ENCODE assay signal across 1 cellular context in the genomic region with DNA sequence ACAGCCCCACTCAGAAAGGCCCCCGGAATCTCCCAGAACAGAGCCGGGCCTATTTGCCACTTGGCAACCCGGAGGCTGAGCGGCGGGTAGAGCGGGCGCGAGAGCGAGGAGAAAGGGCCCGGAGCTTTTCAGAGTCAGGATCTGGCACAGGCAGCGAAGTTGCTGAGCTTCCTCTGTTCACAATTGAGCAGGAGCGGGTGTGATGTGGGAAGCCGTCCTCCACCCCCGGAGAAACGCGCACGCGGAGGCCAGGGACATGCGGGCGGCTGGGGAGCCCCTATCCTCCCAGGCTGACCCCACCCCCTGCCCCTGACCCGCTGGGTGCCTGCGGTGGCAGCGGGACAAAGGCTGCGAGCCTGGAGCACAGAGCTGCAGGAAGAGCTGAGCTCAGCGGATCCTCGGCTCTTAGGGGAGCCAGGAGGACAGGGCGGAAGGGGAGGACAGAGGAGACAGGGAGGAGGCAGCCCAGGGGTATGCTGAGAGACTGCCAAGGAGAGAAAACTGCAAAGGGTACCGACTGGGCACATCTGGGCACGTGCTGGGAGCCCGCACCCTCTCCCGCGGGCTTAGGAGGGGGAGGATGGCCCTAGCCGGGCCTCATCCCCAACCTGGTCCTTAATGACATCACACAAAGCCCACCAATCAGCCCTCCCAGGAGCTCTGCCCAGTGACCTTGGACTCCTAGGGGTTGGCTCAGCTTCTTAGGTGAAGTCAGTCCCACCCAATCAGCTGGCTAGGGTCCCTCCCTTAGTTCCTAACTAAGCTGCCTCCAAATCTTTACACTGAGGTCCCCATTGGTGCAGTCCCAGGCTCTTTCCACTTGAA.
TF ChIP-seq lines count a peak whose summit lies in the region.

No MANE protein-coding gene starts in this region.

TF ChIP-seq in GM23338, 12 proteins besides CTCF, POLR2A, EP300 and RAD21 (continued from another document):
- TF ChIP-seq, protein P1, sequence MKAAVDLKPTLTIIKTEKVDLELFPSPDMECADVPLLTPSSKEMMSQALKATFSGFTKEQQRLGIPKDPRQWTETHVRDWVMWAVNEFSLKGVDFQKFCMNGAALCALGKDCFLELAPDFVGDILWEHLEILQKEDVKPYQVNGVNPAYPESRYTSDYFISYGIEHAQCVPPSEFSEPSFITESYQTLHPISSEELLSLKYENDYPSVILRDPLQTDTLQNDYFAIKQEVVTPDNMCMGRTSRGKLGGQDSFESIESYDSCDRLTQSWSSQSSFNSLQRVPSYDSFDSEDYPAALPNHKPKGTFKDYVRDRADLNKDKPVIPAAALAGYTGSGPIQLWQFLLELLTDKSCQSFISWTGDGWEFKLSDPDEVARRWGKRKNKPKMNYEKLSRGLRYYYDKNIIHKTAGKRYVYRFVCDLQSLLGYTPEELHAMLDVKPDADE (IDR thresholded peaks at IDR 0.05), result no peak
- TF ChIP-seq STAT1 (IDR thresholded peaks at IDR 0.05; ENCODE audit: unreplicated experiment) (no peak), EZH2 (IDR thresholded peaks at IDR 0.05; ENCODE audit: low read depth, unreplicated experiment) (no peak)
- TF ChIP-seq, protein P2, sequence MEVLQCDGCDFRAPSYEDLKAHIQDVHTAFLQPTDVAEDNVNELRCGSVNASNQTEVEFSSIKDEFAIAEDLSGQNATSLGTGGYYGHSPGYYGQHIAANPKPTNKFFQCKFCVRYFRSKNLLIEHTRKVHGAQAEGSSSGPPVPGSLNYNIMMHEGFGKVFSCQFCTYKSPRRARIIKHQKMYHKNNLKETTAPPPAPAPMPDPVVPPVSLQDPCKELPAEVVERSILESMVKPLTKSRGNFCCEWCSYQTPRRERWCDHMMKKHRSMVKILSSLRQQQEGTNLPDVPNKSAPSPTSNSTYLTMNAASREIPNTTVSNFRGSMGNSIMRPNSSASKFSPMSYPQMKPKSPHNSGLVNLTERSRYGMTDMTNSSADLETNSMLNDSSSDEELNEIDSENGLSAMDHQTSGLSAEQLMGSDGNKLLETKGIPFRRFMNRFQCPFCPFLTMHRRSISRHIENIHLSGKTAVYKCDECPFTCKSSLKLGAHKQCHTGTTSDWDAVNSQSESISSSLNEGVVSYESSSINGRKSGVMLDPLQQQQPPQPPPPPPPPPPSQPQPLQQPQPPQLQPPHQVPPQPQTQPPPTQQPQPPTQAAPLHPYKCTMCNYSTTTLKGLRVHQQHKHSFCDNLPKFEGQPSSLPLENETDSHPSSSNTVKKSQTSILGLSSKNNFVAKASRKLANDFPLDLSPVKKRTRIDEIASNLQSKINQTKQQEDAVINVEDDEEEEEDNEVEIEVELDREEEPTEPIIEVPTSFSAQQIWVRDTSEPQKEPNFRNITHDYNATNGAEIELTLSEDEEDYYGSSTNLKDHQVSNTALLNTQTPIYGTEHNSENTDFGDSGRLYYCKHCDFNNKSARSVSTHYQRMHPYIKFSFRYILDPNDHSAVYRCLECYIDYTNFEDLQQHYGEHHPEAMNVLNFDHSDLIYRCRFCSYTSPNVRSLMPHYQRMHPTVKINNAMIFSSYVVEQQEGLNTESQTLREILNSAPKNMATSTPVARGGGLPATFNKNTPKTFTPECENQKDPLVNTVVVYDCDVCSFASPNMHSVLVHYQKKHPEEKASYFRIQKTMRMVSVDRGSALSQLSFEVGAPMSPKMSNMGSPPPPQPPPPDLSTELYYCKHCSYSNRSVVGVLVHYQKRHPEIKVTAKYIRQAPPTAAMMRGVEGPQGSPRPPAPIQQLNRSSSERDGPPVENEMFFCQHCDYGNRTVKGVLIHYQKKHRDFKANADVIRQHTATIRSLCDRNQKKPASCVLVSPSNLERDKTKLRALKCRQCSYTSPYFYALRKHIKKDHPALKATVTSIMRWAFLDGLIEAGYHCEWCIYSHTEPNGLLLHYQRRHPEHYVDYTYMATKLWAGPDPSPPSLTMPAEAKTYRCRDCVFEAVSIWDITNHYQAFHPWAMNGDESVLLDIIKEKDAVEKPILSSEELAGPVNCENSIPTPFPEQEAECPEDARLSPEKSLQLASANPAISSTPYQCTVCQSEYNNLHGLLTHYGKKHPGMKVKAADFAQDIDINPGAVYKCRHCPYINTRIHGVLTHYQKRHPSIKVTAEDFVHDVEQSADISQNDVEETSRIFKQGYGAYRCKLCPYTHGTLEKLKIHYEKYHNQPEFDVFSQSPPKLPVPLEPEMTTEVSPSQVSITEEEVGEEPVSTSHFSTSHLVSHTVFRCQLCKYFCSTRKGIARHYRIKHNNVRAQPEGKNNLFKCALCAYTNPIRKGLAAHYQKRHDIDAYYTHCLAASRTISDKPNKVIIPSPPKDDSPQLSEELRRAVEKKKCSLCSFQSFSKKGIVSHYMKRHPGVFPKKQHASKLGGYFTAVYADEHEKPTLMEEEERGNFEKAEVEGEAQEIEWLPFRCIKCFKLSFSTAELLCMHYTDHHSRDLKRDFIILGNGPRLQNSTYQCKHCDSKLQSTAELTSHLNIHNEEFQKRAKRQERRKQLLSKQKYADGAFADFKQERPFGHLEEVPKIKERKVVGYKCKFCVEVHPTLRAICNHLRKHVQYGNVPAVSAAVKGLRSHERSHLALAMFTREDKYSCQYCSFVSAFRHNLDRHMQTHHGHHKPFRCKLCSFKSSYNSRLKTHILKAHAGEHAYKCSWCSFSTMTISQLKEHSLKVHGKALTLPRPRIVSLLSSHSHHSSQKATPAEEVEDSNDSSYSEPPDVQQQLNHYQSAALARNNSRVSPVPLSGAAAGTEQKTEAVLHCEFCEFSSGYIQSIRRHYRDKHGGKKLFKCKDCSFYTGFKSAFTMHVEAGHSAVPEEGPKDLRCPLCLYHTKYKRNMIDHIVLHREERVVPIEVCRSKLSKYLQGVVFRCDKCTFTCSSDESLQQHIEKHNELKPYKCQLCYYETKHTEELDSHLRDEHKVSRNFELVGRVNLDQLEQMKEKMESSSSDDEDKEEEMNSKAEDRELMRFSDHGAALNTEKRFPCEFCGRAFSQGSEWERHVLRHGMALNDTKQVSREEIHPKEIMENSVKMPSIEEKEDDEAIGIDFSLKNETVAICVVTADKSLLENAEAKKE (CRISPR knock-in tag; IDR thresholded peaks at IDR 0.05), result no peak
- TF ChIP-seq, protein P3, sequence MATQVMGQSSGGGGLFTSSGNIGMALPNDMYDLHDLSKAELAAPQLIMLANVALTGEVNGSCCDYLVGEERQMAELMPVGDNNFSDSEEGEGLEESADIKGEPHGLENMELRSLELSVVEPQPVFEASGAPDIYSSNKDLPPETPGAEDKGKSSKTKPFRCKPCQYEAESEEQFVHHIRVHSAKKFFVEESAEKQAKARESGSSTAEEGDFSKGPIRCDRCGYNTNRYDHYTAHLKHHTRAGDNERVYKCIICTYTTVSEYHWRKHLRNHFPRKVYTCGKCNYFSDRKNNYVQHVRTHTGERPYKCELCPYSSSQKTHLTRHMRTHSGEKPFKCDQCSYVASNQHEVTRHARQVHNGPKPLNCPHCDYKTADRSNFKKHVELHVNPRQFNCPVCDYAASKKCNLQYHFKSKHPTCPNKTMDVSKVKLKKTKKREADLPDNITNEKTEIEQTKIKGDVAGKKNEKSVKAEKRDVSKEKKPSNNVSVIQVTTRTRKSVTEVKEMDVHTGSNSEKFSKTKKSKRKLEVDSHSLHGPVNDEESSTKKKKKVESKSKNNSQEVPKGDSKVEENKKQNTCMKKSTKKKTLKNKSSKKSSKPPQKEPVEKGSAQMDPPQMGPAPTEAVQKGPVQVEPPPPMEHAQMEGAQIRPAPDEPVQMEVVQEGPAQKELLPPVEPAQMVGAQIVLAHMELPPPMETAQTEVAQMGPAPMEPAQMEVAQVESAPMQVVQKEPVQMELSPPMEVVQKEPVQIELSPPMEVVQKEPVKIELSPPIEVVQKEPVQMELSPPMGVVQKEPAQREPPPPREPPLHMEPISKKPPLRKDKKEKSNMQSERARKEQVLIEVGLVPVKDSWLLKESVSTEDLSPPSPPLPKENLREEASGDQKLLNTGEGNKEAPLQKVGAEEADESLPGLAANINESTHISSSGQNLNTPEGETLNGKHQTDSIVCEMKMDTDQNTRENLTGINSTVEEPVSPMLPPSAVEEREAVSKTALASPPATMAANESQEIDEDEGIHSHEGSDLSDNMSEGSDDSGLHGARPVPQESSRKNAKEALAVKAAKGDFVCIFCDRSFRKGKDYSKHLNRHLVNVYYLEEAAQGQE (IDR thresholded peaks at IDR 0.05; ENCODE audit: unreplicated experiment), result no peak
TF ChIP-seq in GM23338: peak in this region for 2.
